ENCODE assay signal across 11 cellular contexts in the genomic region with DNA sequence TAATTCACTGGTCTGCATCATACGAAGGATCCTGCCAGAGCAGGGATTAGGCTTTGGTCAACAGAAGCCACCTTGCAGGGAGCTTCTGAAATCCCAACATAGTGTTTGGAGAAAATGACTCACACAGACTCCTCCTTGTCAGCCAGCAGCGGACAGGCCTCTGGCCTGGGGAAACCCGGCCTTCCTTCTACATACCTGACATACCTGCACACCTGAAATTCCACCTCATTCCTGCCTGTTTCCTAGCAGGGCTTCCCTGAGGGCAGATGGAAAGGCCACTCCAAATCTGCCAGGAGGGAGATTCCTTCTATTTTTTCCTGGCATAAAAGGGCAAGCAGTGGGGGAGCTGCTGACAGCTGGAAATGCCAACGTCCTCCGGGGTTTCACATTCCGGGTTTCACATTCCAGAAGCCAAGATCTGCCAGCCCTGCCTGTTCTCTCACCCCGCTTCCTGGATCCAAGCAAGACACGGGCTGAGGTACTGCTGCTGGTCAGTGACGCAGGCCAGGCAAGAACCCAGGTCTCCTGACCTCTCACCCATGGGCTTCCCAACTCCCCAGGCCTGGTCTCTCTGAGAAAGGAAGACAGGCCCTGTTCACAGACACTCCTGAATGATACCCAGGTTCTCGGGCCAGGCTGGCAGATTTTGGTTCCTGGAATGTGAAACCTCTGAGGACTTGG. TPM values are rescaled to one million over a fixed set of nuclear protein-coding genes. Genes with fewer than 3 reads are reported as not detected.
DNase-seq lines count a peak whose midpoint lies in the region; ATAC-seq and TF ChIP-seq lines count a peak whose summit lies in the region.
"Had no signal": no experiment of that assay in that cellular context is flagged by ENCODE, and none has a peak within 500 bp of the region (broad histone marks: within the 10 kb centered on the region; RNA-seq: fewer than 3 reads in every experiment).

No MANE protein-coding gene starts in this region.

- H3K18ac ChIP-seq in mesenchymal stem cell (ENCODE audit: low read depth in 1 of 2, low read length in 2 of 2): no peak overlapping the region

- H3K4me3 ChIP-seq in AG10803 (ENCODE audit: low read length) (no peak overlapping the region), NT2/D1 (ENCODE audit: insufficient read length, low read depth) (no peak overlapping the region), esophagus (ENCODE audit: low read depth in 1 of 2, low read length in 2 of 2) (no peak overlapping the region), mesenchymal stem cell (ENCODE audit: insufficient read depth in 1 of 2, low read depth in 1 of 2, low read length in 2 of 2) (no peak overlapping the region)

- no peak overlapping the region for H4K91ac ChIP-seq in mesenchymal stem cell (ENCODE audit: low read length)

- 27% methylated on average over 10 of the region's 10 CpGs for WGBS in esophagus, 2 donors
- WGBS in mesenchymal stem cell: 37% methylated on average over 10 of the region's 10 CpGs

- ATAC-seq in activated CD4-positive, CD25-positive, alpha-beta regulatory T cell treated with anti-CD3 and anti-CD28 coated beads, Interleukin-2, amount 50 U/mL, for 24 hours: no peak
- no peak for ATAC-seq in GM21528 (IDR thresholded peaks at IDR 0.05; ENCODE audit: low FRiP score, unreplicated experiment)

- DNase-seq in AG10803 (ENCODE audit: low read depth) (peak; percentile 13), NT2/D1 (ENCODE audit: low read depth, low spot score) (peak; percentile 8), mesenchymal stem cell (peak; percentile 12), AG08395 (ENCODE audit: low spot score) (no peak)
- DNase-seq in activated CD4-positive, alpha-beta T cell treated with anti-CD3 and anti-CD28 coated beads, Interleukin-2, amount 50 U/mL, for 1 hour: no peak
- DNase-seq: activated CD4-positive, alpha-beta T cell treated with anti-CD3 and anti-CD28 coated beads for 48 hours; activated naive CD8-positive, alpha-beta T cell treated with anti-CD3 and anti-CD28 coated beads, Interleukin-2, amount 10 ng/mL, durations not matched to agents 7 days and 5 days; NCI-H187 treated with DMSO at 0.1 percent for 48 hours had no signal

- H3K27me3 ChIP-seq in NT2/D1 (ENCODE audit: insufficient read depth, insufficient read length) (no peaks in the 10 kb centered on the region), esophagus (ENCODE audit: control insufficient read depth in 1 of 2, insufficient read depth in 2 of 2, low read length in 2 of 2) (no peaks in the 10 kb centered on the region), mesenchymal stem cell (ENCODE audit: control insufficient read depth in 1 of 2, insufficient read depth in 1 of 2, low read length in 2 of 2) (peaks cover 24 to 84% of the 10 kb centered on the region in 2 experiments)

- no peak overlapping the region for H3K4ac ChIP-seq in mesenchymal stem cell (ENCODE audit: low read depth in 1 of 2, low read length in 2 of 2)

- H3K4me2 ChIP-seq in mesenchymal stem cell (ENCODE audit: low read length, poor library complexity, severe bottlenecking): no peak overlapping the region

- no peak for TF ChIP-seq CTCF in AG10803 (conservative IDR thresholded peaks at IDR 0.05; ENCODE audit: low read length)

- H2BK15ac ChIP-seq in mesenchymal stem cell (ENCODE audit: low read depth, poor library complexity, severe bottlenecking): no peak overlapping the region

- H3K36me3 ChIP-seq in NT2/D1 (ENCODE audit: insufficient read depth, insufficient read length, low read length) (no peaks in the 10 kb centered on the region), esophagus (ENCODE audit: control insufficient read depth in 2 of 2, insufficient read depth in 2 of 2, low read length in 1 of 2) (no peaks in the 10 kb centered on the region), mesenchymal stem cell (ENCODE audit: control insufficient read depth in 1 of 2, insufficient read depth in 2 of 2, low read depth in 1 of 2, low read length in 2 of 2) (no peaks in the 10 kb centered on the region)

- H4K8ac ChIP-seq in mesenchymal stem cell (ENCODE audit: low read length): no peak overlapping the region

- H3K9me3 ChIP-seq in NT2/D1 (ENCODE audit: insufficient read depth, low read length) (no peaks in the 10 kb centered on the region), esophagus (ENCODE audit: control insufficient read depth in 2 of 2, insufficient read depth in 1 of 2, low read depth in 1 of 2, low read length in 1 of 2) (no peaks in the 10 kb centered on the region), mesenchymal stem cell (ENCODE audit: control insufficient read depth, low read length) (no peaks in the 10 kb centered on the region)

- no peak overlapping the region for H2BK5ac ChIP-seq in mesenchymal stem cell (ENCODE audit: low read depth, low read length, poor library complexity, severe bottlenecking)

- H2BK120ac ChIP-seq in mesenchymal stem cell (ENCODE audit: low read depth, low read length): no peak overlapping the region

- H3K23ac ChIP-seq in mesenchymal stem cell (ENCODE audit: low read length in 2 of 2): no peak overlapping the region

- H2AFZ ChIP-seq in mesenchymal stem cell (ENCODE audit: low read depth, low read length): no peak overlapping the region

- no peak overlapping the region for H2AK5ac ChIP-seq in mesenchymal stem cell (ENCODE audit: low read length, severe bottlenecking)

- H3K4me1 ChIP-seq in NT2/D1 (ENCODE audit: insufficient read depth, insufficient read length) (peaks cover 2% of the 10 kb centered on the region), esophagus (ENCODE audit: control insufficient read depth in 2 of 2, insufficient read depth in 2 of 2, low read length in 1 of 2) (peaks cover 0 to 22% of the 10 kb centered on the region in 2 donors), mesenchymal stem cell (ENCODE audit: control insufficient read depth, insufficient read depth, low read depth, low read length) (peaks cover 26% of the 10 kb centered on the region)

- no peak overlapping the region for H2BK12ac ChIP-seq in mesenchymal stem cell (ENCODE audit: low read length in 2 of 2)

- H3K27ac ChIP-seq in esophagus (ENCODE audit: low read depth in 2 of 2, low read length in 1 of 2) (peak overlapping the region; percentile 59 to 76), mesenchymal stem cell (ENCODE audit: low read length, poor library complexity, severe bottlenecking) (peak overlapping the region; percentile 81)

- H3K9ac ChIP-seq in NT2/D1 (ENCODE audit: insufficient read length, low read depth) (no peak overlapping the region), mesenchymal stem cell (ENCODE audit: low read length) (no peak overlapping the region)

- H3K79me1 ChIP-seq in mesenchymal stem cell (replicated peaks; ENCODE audit: low read length, poor library complexity, severe bottlenecking): no peaks in the 10 kb centered on the region

- no peak overlapping the region for H3K14ac ChIP-seq in mesenchymal stem cell (ENCODE audit: low read length in 2 of 2)

RNA-seq across cellular contexts. Expression of a gene that starts 18.2 kb away (rescaled TPM):
- 10 to 100 TPM; 58.7 to 66.5 TPM for polyA plus RNA-seq in esophagus
- not detected for polyA plus RNA-seq in mesenchymal stem cell (2013, experiment 1 of 2)
- not detected for polyA plus RNA-seq in mesenchymal stem cell (2013, experiment 2 of 2)

Comparison
In these comparisons a context has a peak if more than half of its experiments do, and no peak if none do; other contexts are left out.
1. DNase-seq: peak in AG10803 (single experiment), NT2/D1 (single experiment) and mesenchymal stem cell (single experiment); none in AG08395 (single experiment) and activated CD4-positive, alpha-beta T cell treated with anti-CD3 and anti-CD28 coated beads, Interleukin-2, amount 50 U/mL, for 1 hour (single experiment).